ENCODE assay signal across 8 cellular contexts in genomic region chr20:47352332-47353223, GRCh38. TPM values are rescaled to one million over a fixed set of nuclear protein-coding genes. Genes with fewer than 3 reads are reported as not detected.
DNase-seq lines count a peak whose midpoint lies in the region; ATAC-seq, FAIRE-seq and TF ChIP-seq lines count a peak whose summit lies in the region.

No MANE protein-coding gene starts in this region.

- ATAC-seq in HG02678 (IDR thresholded peaks at IDR 0.05; ENCODE audit: unreplicated experiment), result no peak

- peak; percentile 36 for DNase-seq in GM12865 (ENCODE audit: low read depth)
- no peak for DNase-seq in epithelial cell of prostate (ENCODE audit: low read depth, low spot score)
- peak in 44 of 56 donors; percentile 20 to 88 (median 54) for DNase-seq in nucleus accumbens (lab: John Stamatoyannopoulos, UW)
- DNase-seq in activated CD8-positive, alpha-beta memory T cell treated with anti-CD3 and anti-CD28 coated beads, Interleukin-2, amount 50 U/mL, for 4 hours, result no peak
- no peak for DNase-seq in frontal cortex (ENCODE audit: low spot score in 2 of 2)
- DNase-seq in activated CD8-positive, alpha-beta memory T cell treated with anti-CD3 and anti-CD28 coated beads for 24 hours, result no peak

- peak overlapping the region; percentile 58 for H3K4me2 ChIP-seq in OCI-LY3 (ENCODE audit: low read length)

- H3K27ac ChIP-seq in OCI-LY3 (ENCODE audit: low read length) (no peak overlapping the region), epithelial cell of prostate (peak overlapping the region; percentile 100)

- H3K79me2 ChIP-seq in OCI-LY3 (ENCODE audit: low read length), result peaks cover 83% of the 10 kb centered on the region

- peaks cover 25% of the 10 kb centered on the region for H4K20me1 ChIP-seq in OCI-LY3 (ENCODE audit: insufficient read depth, low read length)

- peak overlapping the region; percentile 11; the same call in 1 of the 2 replicates for H3K9ac ChIP-seq in OCI-LY3 (ENCODE audit: low read length)

- H2AFZ ChIP-seq in OCI-LY3 (ENCODE audit: low read depth, low read length), result no peak overlapping the region

- TF ChIP-seq CTCF in GM12865 (IDR thresholded peaks at IDR 0.05; ENCODE audit: insufficient read depth, low read depth, low read length, missing control alignments), result no peak
- no peak for TF ChIP-seq CTCF in OCI-LY3 (IDR thresholded peaks at IDR 0.05; ENCODE audit: low read depth, low read length)

- FAIRE-seq in frontal cortex (lab: Jason Lieb, UNC), result no peak

- H3K27me3 ChIP-seq in OCI-LY3 (ENCODE audit: low read depth, low read length), result no peaks in the 10 kb centered on the region

- H3K4me3 ChIP-seq in GM12865 (ENCODE audit: low read depth, low read length) (peak overlapping the region; percentile 67), OCI-LY3 (ENCODE audit: low read length) (peak overlapping the region; percentile 24)

- no peaks in the 10 kb centered on the region for H3K9me3 ChIP-seq in OCI-LY3 (ENCODE audit: insufficient read depth, low read length)

- H3K36me3 ChIP-seq in OCI-LY3 (replicated peaks; ENCODE audit: low read depth, low read length), result peaks cover 34% of the 10 kb centered on the region

- H3K4me1 ChIP-seq in OCI-LY3 (ENCODE audit: low read length), result peaks cover 97% of the 10 kb centered on the region

RNA-seq across cellular contexts. Expression of gene ZMYND8, which starts 3.9 kb away (rescaled TPM):
- 36.7 TPM for total RNA-seq in frontal cortex

Comparison
In these comparisons a context has a peak if more than half of its experiments do, and no peak if none do; other contexts are left out.
1. DNase-seq: peak in GM12865 (single experiment) and nucleus accumbens (44 of 56); none in epithelial cell of prostate (single experiment), activated CD8-positive, alpha-beta memory T cell treated with anti-CD3 and anti-CD28 coated beads, Interleukin-2, amount 50 U/mL, for 4 hours (single experiment), frontal cortex (0 of 2) and activated CD8-positive, alpha-beta memory T cell treated with anti-CD3 and anti-CD28 coated beads for 24 hours (single experiment).